In the genomic region with DNA sequence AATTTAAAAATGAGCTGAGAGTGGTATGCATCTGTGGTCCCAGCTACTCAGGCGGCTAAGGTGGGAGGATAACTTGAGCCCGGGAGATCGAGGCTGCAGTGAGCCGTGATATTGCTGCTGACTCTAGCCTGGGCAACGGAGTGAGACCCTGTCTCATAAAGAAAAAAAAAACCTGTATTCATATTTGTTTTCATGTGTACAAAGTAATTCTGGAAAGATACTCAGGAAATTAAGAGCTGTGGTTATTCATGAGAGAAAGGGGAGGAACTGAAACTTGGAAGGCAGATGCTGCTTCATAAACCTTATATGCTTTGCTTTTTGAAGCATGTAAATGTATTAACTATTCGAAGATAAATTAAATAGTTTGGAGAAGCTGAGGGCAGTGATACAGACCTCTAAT, we compare ENCODE assay signal across 1 cellular context.
TF ChIP-seq lines count a peak whose summit lies in the region.

No MANE protein-coding gene starts in this region.

TF ChIP-seq in K562, 482 proteins besides CTCF, POLR2A, EP300 and RAD21:
- TF ChIP-seq PURB (CRISPR knock-in tag; IDR thresholded peaks at IDR 0.05; ENCODE audit: low read depth) (no peak), ZNF778 (CRISPR knock-in tag; IDR thresholded peaks at IDR 0.05) (no peak), AFF4 (CRISPR knock-in tag; IDR thresholded peaks at IDR 0.05) (no peak), NFIX (CRISPR knock-in tag; IDR thresholded peaks at IDR 0.05; ENCODE audit: low read depth) (no peak), E2F1 (CRISPR knock-in tag; IDR thresholded peaks at IDR 0.05) (no peak), ZNF445 (CRISPR knock-in tag; IDR thresholded peaks at IDR 0.05; ENCODE audit: low read depth) (no peak), MYBL2 (IDR thresholded peaks at IDR 0.05; ENCODE audit: low read depth) (no peak), MYBL2 (CRISPR knock-in tag; IDR thresholded peaks at IDR 0.05; ENCODE audit: borderline replicate concordance) (no peak)
